ENCODE assay signal across 8 cellular contexts in the genomic region with DNA sequence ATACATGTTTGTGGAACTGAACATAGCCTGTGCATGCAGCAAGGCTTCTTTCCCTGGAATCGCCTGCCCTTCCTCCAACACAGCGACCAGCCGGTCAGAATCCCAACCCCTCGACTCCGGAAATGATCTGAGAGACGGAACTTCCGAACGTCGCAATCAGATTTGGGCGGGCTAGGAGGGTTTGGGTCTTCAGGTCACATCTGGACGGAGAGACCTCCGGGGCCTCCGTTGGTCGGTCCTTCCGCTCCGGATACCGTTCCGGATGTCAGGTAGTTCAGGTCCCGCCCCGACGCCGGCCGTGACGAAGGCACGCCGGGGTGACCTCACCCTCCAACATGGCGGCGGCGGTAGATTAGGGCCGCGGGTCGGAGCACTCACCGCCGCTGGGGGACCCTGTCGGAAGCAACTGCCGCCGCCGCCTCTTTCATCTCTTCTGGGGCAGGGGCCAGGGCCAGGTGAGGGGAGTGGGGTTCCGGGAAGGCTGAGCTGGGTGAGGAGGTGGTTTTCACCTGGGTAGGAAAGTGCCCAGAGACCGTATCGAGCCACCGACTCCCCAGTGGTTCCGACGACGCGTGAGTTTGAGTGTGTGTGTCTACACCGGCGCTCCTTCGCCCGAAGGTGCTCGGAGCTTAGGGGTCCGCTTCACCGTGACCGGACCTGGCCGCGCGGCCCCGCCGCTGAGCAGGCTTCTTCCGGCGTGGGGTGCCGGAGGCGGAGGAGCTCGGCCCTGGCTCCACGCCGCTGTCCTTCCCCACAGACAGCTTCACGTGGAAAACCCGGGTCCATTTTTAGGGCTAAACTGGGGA. TPM values are rescaled to one million over a fixed set of nuclear protein-coding genes. Genes with fewer than 3 reads are reported as not detected.
DNase-seq lines count a peak whose midpoint lies in the region; ATAC-seq and TF ChIP-seq lines count a peak whose summit lies in the region.

A gene with protein sequence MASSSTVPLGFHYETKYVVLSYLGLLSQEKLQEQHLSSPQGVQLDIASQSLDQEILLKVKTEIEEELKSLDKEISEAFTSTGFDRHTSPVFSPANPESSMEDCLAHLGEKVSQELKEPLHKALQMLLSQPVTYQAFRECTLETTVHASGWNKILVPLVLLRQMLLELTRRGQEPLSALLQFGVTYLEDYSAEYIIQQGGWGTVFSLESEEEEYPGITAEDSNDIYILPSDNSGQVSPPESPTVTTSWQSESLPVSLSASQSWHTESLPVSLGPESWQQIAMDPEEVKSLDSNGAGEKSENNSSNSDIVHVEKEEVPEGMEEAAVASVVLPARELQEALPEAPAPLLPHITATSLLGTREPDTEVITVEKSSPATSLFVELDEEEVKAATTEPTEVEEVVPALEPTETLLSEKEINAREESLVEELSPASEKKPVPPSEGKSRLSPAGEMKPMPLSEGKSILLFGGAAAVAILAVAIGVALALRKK (plus strand): TSS at position 326 of the 806 bp plus-strand sequence. CDS start 16,955 bp downstream, outside the sequence.

- H3K9me3 Mint-ChIP-seq in H9, result peaks cover 2 to 5% of the 10 kb centered on the region in 2 experiments; a peak in 1 of 5 replicates
- H3K9me3 Mint-ChIP-seq in stimulated activated naive CD8-positive, alpha-beta T cell treated with anti-CD3 and anti-CD28 coated beads, Interleukin-15, amount 100 ng/mL, for 72 hours, result no peaks in the 10 kb centered on the region

- H4K5ac ChIP-seq in H9 (ENCODE audit: insufficient read length, low read depth, low read length), result peak within 1 kb of the TSS; percentile 50

- H3K14ac ChIP-seq in H9 (ENCODE audit: insufficient read depth, low read length), result peak within 1 kb of the TSS; percentile 96

- H3K4me1 ChIP-seq in H9 (ENCODE audit: insufficient read depth, low read length) (no peaks in the 10 kb centered on the region; the same call in 1 of the 2 replicates), MM.1S (ENCODE audit: low read length) (peaks cover 9% of the 10 kb centered on the region; the same call in 1 of the 2 replicates)

- H3K4ac ChIP-seq in H9 (ENCODE audit: low read depth, low read length), result no peak within 1 kb of the TSS

- DNase-seq in G401 (ENCODE audit: low spot score) (peak; percentile 92), H9 (peak; percentile 94), MM.1S (peak; percentile 94), SIG-M5 treated with dmso at 0.1 percent for 504 hours (lab: John Stamatoyannopoulos, UW; ENCODE audit: unreplicated experiment) (peak; percentile 84), activated gamma-delta T cell treated with Interleukin-2 at 50 U/mL for 16 hours (peak; percentile 83), fibroblast of villous mesenchyme (ENCODE audit: low read depth) (peak; percentile 96)
- peak; percentile 88 to 90 for DNase-seq in stimulated activated naive CD8-positive, alpha-beta T cell treated with anti-CD3 and anti-CD28 coated beads, Interleukin-15, amount 100 ng/mL, for 72 hours

- H2AK5ac ChIP-seq in H9 (ENCODE audit: insufficient read length, low read length), result no peak within 1 kb of the TSS

- H2AFZ ChIP-seq in H9 (ENCODE audit: low read length) (no peak within 1 kb of the TSS), MM.1S (ENCODE audit: low read length) (peak within 1 kb of the TSS; percentile 75), neural cell (ENCODE audit: low read depth, low read length) (peak within 1 kb of the TSS; percentile 74)

- H3K4me3 Mint-ChIP-seq in H9, result peak within 1 kb of the TSS; percentile 84 to 90
- H3K4me3 Mint-ChIP-seq in stimulated activated naive CD8-positive, alpha-beta T cell treated with anti-CD3 and anti-CD28 coated beads, Interleukin-15, amount 100 ng/mL, for 72 hours, result peak within 1 kb of the TSS; percentile 86 to 96

- H3K27ac Mint-ChIP-seq in H9, result peak within 1 kb of the TSS; percentile 96 to 99 (median 98)
- H3K27ac Mint-ChIP-seq in stimulated activated naive CD8-positive, alpha-beta T cell treated with anti-CD3 and anti-CD28 coated beads, Interleukin-15, amount 100 ng/mL, for 72 hours, result peak within 1 kb of the TSS; percentile 98 to 100

- peak; percentile 98 for ATAC-seq in stimulated activated naive CD8-positive, alpha-beta T cell treated with anti-CD3 and anti-CD28 coated beads, Interleukin-15, amount 100 ng/mL, for 72 hours

- no peaks in the 10 kb centered on the region for H3K9me2 ChIP-seq in MM.1S (replicated peaks; ENCODE audit: insufficient read depth, low read length)
- no peaks in the 10 kb centered on the region for H3K9me2 ChIP-seq in neural cell (ENCODE audit: insufficient read depth, low read length)

- H2BK15ac ChIP-seq in H9 (ENCODE audit: low read depth, low read length), result no peak within 1 kb of the TSS

- H3K9ac ChIP-seq in H9 (ENCODE audit: extremely low read depth, insufficient read length, low read length) (peak within 1 kb of the TSS; percentile 93), MM.1S (ENCODE audit: low read length) (peak within 1 kb of the TSS; percentile 98), neural cell (ENCODE audit: low read length) (peak within 1 kb of the TSS; percentile 89)

- H3K4me3 ChIP-seq in MM.1S (ENCODE audit: low read length), result peak within 1 kb of the TSS; percentile 87
- peak within 1 kb of the TSS; percentile 86 for H3K4me3 ChIP-seq in fibroblast of villous mesenchyme (ENCODE audit: low read depth, low read length)
- H3K4me3 ChIP-seq in neural cell (ENCODE audit: low read length), result peak within 1 kb of the TSS; percentile 84

- peaks cover 6% of the 10 kb centered on the region for H3K23me2 ChIP-seq in H9 (ENCODE audit: insufficient read length, low read depth, low read length, poor library complexity, severe bottlenecking)

- H3K27ac ChIP-seq in H9 (ENCODE audit: insufficient read length, low read depth, low read length) (peak within 1 kb of the TSS; percentile 88), MM.1S (ENCODE audit: low read length) (peak within 1 kb of the TSS; percentile 82), neural cell (ENCODE audit: low read length) (peak within 1 kb of the TSS; percentile 95)

- peaks cover 12 to 21% (median 15%) of the 10 kb centered on the region in 3 experiments for H3K36me3 Mint-ChIP-seq in H9 (ENCODE audit: insufficient read depth in 1 of 3, low read depth in 3 of 3)

- no peaks in the 10 kb centered on the region for H3K79me1 ChIP-seq in H9 (ENCODE audit: insufficient read depth, low read depth, low read length, poor library complexity, severe bottlenecking)

- H3K27me3 ChIP-seq in H9 (ENCODE audit: insufficient read depth, low read length), result no peaks in the 10 kb centered on the region
- no peaks in the 10 kb centered on the region for H3K27me3 ChIP-seq in MM.1S (replicated peaks; ENCODE audit: insufficient read depth, low read length)
- no peaks in the 10 kb centered on the region for H3K27me3 ChIP-seq in neural cell (ENCODE audit: insufficient read depth, low read depth, low read length)

- H3K27me3 Mint-ChIP-seq in H9 (ENCODE audit: low read depth), result no peaks in the 10 kb centered on the region
- H3K27me3 Mint-ChIP-seq in stimulated activated naive CD8-positive, alpha-beta T cell treated with anti-CD3 and anti-CD28 coated beads, Interleukin-15, amount 100 ng/mL, for 72 hours, result no peaks in the 10 kb centered on the region

- H3K18ac ChIP-seq in H9 (ENCODE audit: insufficient read length, low read depth, low read length), result peak within 1 kb of the TSS; percentile 94

- H2BK120ac ChIP-seq in H9 (ENCODE audit: low read depth, low read length, poor library complexity, severe bottlenecking), result peak within 1 kb of the TSS; percentile 80

- H4K8ac ChIP-seq in H9 (replicated peaks; ENCODE audit: insufficient read length, low read depth, low read length), result no peak within 1 kb of the TSS

- TF ChIP-seq EP300 in neural cell (conservative IDR thresholded peaks at IDR 0.05; ENCODE audit: poor library complexity, severe bottlenecking), result peak; percentile 49

- H3K56ac ChIP-seq in H9 (ENCODE audit: insufficient read length, low read depth, low read length), result no peak within 1 kb of the TSS

- peak; percentile 34 for TF ChIP-seq RAD21 in neural cell (conservative IDR thresholded peaks at IDR 0.05)

- no peaks in the 10 kb centered on the region for H3K9me3 ChIP-seq in H9 (ENCODE audit: control insufficient read depth, low read depth, low read length)
- no peaks in the 10 kb centered on the region for H3K9me3 ChIP-seq in MM.1S (replicated peaks; ENCODE audit: insufficient read depth, low read length)
- H3K9me3 ChIP-seq in neural cell (ENCODE audit: low read length), result no peaks in the 10 kb centered on the region

- H3F3A ChIP-seq in MM.1S (ENCODE audit: insufficient read depth, low read length) (peaks cover 18% of the 10 kb centered on the region), neural cell (ENCODE audit: insufficient read depth, low read length, poor library complexity, severe bottlenecking) (no peaks in the 10 kb centered on the region)

- H2BK5ac ChIP-seq in H9 (ENCODE audit: insufficient read length, low read length), result no peak within 1 kb of the TSS

- H4K91ac ChIP-seq in H9 (ENCODE audit: insufficient read length, low read depth, low read length), result peak within 1 kb of the TSS; percentile 55

- H3K4me1 Mint-ChIP-seq in H9, result peaks cover 6 to 18% of the 10 kb centered on the region in 2 experiments
- peaks cover 20% of the 10 kb centered on the region for H3K4me1 Mint-ChIP-seq in stimulated activated naive CD8-positive, alpha-beta T cell treated with anti-CD3 and anti-CD28 coated beads, Interleukin-15, amount 100 ng/mL, for 72 hours

- H3T11ph ChIP-seq in H9 (ENCODE audit: low read length), result no peak within 1 kb of the TSS

- in situ Hi-C loops in G401 (cut with HindIII; ENCODE audit: low sequenced_read_pairs), result no loop called here

- H3K36me3 ChIP-seq in MM.1S (replicated peaks; ENCODE audit: insufficient read depth, low read length) (no peaks in the 10 kb centered on the region), neural cell (ENCODE audit: insufficient read depth, low read length) (no peaks in the 10 kb centered on the region)

- 0 out of 2 replicates have a peak, but pooled peaks cover 3% of the 10 kb centered on the region for H3K79me2 ChIP-seq in H9 (ENCODE audit: insufficient read depth, low read length)
- peaks cover 31% of the 10 kb centered on the region for H3K79me2 ChIP-seq in MM.1S (ENCODE audit: low read length)
- H3K79me2 ChIP-seq in neural cell (replicated peaks; ENCODE audit: insufficient read depth, low read length), result peaks cover 7% of the 10 kb centered on the region

- H2BK12ac ChIP-seq in H9 (ENCODE audit: insufficient read length, low read depth, low read length), result peak within 1 kb of the TSS; percentile 38

- H3K23ac ChIP-seq in H9 (ENCODE audit: insufficient read length, low read depth, low read length), result no peak within 1 kb of the TSS

- TF ChIP-seq CTCF in H9 (conservative IDR thresholded peaks at IDR 0.05) (no peak), MM.1S (IDR thresholded peaks at IDR 0.05; ENCODE audit: low read length) (0 out of 2 replicates have a peak, but pooled peaks have one; percentile 4), fibroblast of villous mesenchyme (IDR thresholded peaks at IDR 0.05; ENCODE audit: insufficient read depth, low read depth, low read length) (no peak), neural cell (IDR thresholded peaks at IDR 0.05; ENCODE audit: poor library complexity, severe bottlenecking) (peak; percentile 34)

- no CpG with 5 or more reads among the region's 68 CpGs for WGBS in H9 (ENCODE audit: extremely low coverage, insufficient read length, low lambda C conversion rate)

- H4K20me1 ChIP-seq in H9 (ENCODE audit: control insufficient read depth, insufficient read depth, insufficient read length) (no peaks in the 10 kb centered on the region), MM.1S (ENCODE audit: insufficient read depth, low read length) (no peaks in the 10 kb centered on the region), neural cell (ENCODE audit: insufficient read depth) (no peaks in the 10 kb centered on the region)

- no peak within 1 kb of the TSS for H2BK20ac ChIP-seq in H9 (ENCODE audit: low read depth, low read length, poor library complexity, severe bottlenecking)

- peak within 1 kb of the TSS; percentile 98 for H3K4me2 ChIP-seq in H9 (ENCODE audit: insufficient read depth, insufficient read length, low read length)
- H3K4me2 ChIP-seq in MM.1S (ENCODE audit: low read depth, low read length), result peak within 1 kb of the TSS; percentile 80
- peak within 1 kb of the TSS; percentile 100 for H3K4me2 ChIP-seq in neural cell (ENCODE audit: low read length)

RNA-seq across cellular contexts. Expression of the gene that starts here (rescaled TPM):
- 58.6 and 63.1 TPM in 2 replicates for total RNA-seq in G401 (2014; rRNA removed; shearing (Covaris generic))
- total RNA-seq in H9 (2021) (26.0 and 29.2 TPM in 2 replicates), fibroblast of villous mesenchyme (53.5 and 64.3 TPM in 2 replicates)
- polyA plus RNA-seq in neural cell, result 20.8 and 21.6 TPM in 2 replicates
- 42.1 and 47.7 TPM in 2 replicates for polyA minus RNA-seq in neural cell

Comparison
In these comparisons a context has a peak if more than half of its experiments do, and no peak if none do; other contexts are left out.
1. Peak in every context shown above with its lines: DNase-seq, ATAC-seq, H3K4me3 ChIP-seq and H3K27ac ChIP-seq.
2. CTCF ChIP-seq: peak in MM.1S (single experiment) and neural cell (single experiment); none in H9 (single experiment) and fibroblast of villous mesenchyme (single experiment).